ENCODE assay signal across 10 cellular contexts in genomic region chr3:1087066-1087555, GRCh38. TPM values are rescaled to one million over a fixed set of nuclear protein-coding genes. Genes with fewer than 3 reads are reported as not detected.
DNase-seq lines count a peak whose midpoint lies in the region; ATAC-seq and TF ChIP-seq lines count a peak whose summit lies in the region.
"Had no signal": no experiment of that assay in that cellular context is flagged by ENCODE, and none has a peak within 500 bp of the region (broad histone marks: within the 10 kb centered on the region; RNA-seq: fewer than 3 reads in every experiment).

No MANE protein-coding gene starts in this region.

- no peak overlapping the region for H4K5ac ChIP-seq in H9 (ENCODE audit: insufficient read length, low read depth, low read length)

- no peak overlapping the region for H4K8ac ChIP-seq in H9 (replicated peaks; ENCODE audit: insufficient read length, low read depth, low read length)

- H3K4me2 ChIP-seq in H9 (ENCODE audit: insufficient read depth, insufficient read length, low read length) = no peak overlapping the region

- no peak overlapping the region for H2AFZ ChIP-seq in H9 (ENCODE audit: low read length)

- H3K9me3 ChIP-seq in H9 (ENCODE audit: control insufficient read depth, low read depth, low read length) (no peaks in the 10 kb centered on the region), RWPE2 (ENCODE audit: severe bottlenecking) (peaks cover 5% of the 10 kb centered on the region), vagina (no peaks in the 10 kb centered on the region)
- H3K9me3 ChIP-seq: transverse colon had no signal

- peak; percentile 44; the same call in 2 of the 3 replicates for TF ChIP-seq CTCF in H9 (conservative IDR thresholded peaks at IDR 0.05)
- peak; percentile 48 for TF ChIP-seq CTCF in RWPE2 (IDR thresholded peaks at IDR 0.05; ENCODE audit: poor library complexity, severe bottlenecking)
- no peak for TF ChIP-seq CTCF in fibroblast of villous mesenchyme (IDR thresholded peaks at IDR 0.05; ENCODE audit: insufficient read depth, low read depth, low read length)
- peak; percentile 19 for TF ChIP-seq CTCF in progenitor cell of endocrine pancreas (IDR thresholded peaks at IDR 0.05; ENCODE audit: unreplicated experiment)
- no peak for TF ChIP-seq CTCF in GM13976 (IDR thresholded peaks at IDR 0.05; ENCODE audit: borderline replicate concordance, control extremely low read depth, extremely low read depth, insufficient read depth, missing control alignments)
- TF ChIP-seq CTCF in vagina (IDR thresholded peaks at IDR 0.05) = no peak

- no peak overlapping the region for H2BK15ac ChIP-seq in H9 (ENCODE audit: low read depth, low read length)

- no peak overlapping the region for H3K23ac ChIP-seq in H9 (ENCODE audit: insufficient read length, low read depth, low read length)

- no peaks in the 10 kb centered on the region for H3K27me3 ChIP-seq in H9 (ENCODE audit: insufficient read depth, low read length)
- H3K27me3 ChIP-seq in RWPE2 (ENCODE audit: insufficient read depth, poor library complexity, severe bottlenecking) = no peaks in the 10 kb centered on the region
- H3K27me3 ChIP-seq in vagina = no peaks in the 10 kb centered on the region
- H3K27me3 ChIP-seq: transverse colon had no signal

- H4K20me1 ChIP-seq in H9 (ENCODE audit: control insufficient read depth, insufficient read depth, insufficient read length) = no peaks in the 10 kb centered on the region

- no peaks in the 10 kb centered on the region for H3K79me1 ChIP-seq in H9 (ENCODE audit: insufficient read depth, low read depth, low read length, poor library complexity, severe bottlenecking)

- ATAC-seq in RWPE2 (ENCODE audit: low read depth) (peak; percentile 77), HG03175 (IDR thresholded peaks at IDR 0.05; ENCODE audit: unreplicated experiment) (no peak)

- no peak for TF ChIP-seq POLR2A in vagina (IDR thresholded peaks at IDR 0.05)

- H3K36me3 Mint-ChIP-seq in H9 (ENCODE audit: insufficient read depth in 1 of 3, low read depth in 3 of 3) (no peaks in the 10 kb centered on the region), progenitor cell of endocrine pancreas (ENCODE audit: insufficient read depth) (no peaks in the 10 kb centered on the region)

- no peak overlapping the region for H2BK120ac ChIP-seq in H9 (ENCODE audit: low read depth, low read length, poor library complexity, severe bottlenecking)

- no peak overlapping the region for H3K18ac ChIP-seq in H9 (ENCODE audit: insufficient read length, low read depth, low read length)

- no peak overlapping the region for H3T11ph ChIP-seq in H9 (ENCODE audit: low read length)

- no peak overlapping the region; a peak in 1 of 7 replicates for H3K27ac Mint-ChIP-seq in H9
- H3K27ac Mint-ChIP-seq in progenitor cell of endocrine pancreas = peak overlapping the region; percentile 7

- peaks cover under 1 to 2% of the 10 kb centered on the region in 2 experiments; a peak in 1 of 4 replicates for H3K4me1 Mint-ChIP-seq in H9
- H3K4me1 Mint-ChIP-seq in progenitor cell of endocrine pancreas (ENCODE audit: low read depth) = peaks cover 10% of the 10 kb centered on the region

- H3K23me2 ChIP-seq in H9 (ENCODE audit: insufficient read length, low read depth, low read length, poor library complexity, severe bottlenecking) = no peaks in the 10 kb centered on the region

- no peaks in the 10 kb centered on the region for H3K79me2 ChIP-seq in H9 (ENCODE audit: insufficient read depth, low read length)

- H3K4me1 ChIP-seq in H9 (ENCODE audit: insufficient read depth, low read length) (no peaks in the 10 kb centered on the region), RWPE2 (ENCODE audit: insufficient read depth, poor library complexity, severe bottlenecking) (peaks cover 6% of the 10 kb centered on the region), vagina (no peaks in the 10 kb centered on the region)
- H3K4me1 ChIP-seq: transverse colon had no signal

- H3K27ac ChIP-seq in H9 (ENCODE audit: insufficient read length, low read depth, low read length) (no peak overlapping the region), RWPE2 (ENCODE audit: poor library complexity, severe bottlenecking) (peak overlapping the region; percentile 35), vagina (no peak overlapping the region)
- H3K27ac ChIP-seq: transverse colon had no signal

- no peak overlapping the region for H3K4ac ChIP-seq in H9 (ENCODE audit: low read depth, low read length)

- no peak overlapping the region for H2BK12ac ChIP-seq in H9 (ENCODE audit: insufficient read length, low read depth, low read length)

- no peaks in the 10 kb centered on the region for H3K36me3 ChIP-seq in RWPE2 (ENCODE audit: low read depth)
- no peaks in the 10 kb centered on the region for H3K36me3 ChIP-seq in vagina
- H3K36me3 ChIP-seq: transverse colon had no signal

- H3K14ac ChIP-seq in H9 (ENCODE audit: insufficient read depth, low read length) = no peak overlapping the region

- in situ Hi-C loops in GM13976 (cut with MboI; ENCODE audit: low sequenced_read_pairs, unreplicated experiment) = no loop called here

- no peak for DNase-seq in H9
- DNase-seq in RWPE2 (ENCODE audit: low spot score) = no peak
- DNase-seq in fibroblast of villous mesenchyme (ENCODE audit: low read depth) = peak; percentile 80
- no peak for DNase-seq in progenitor cell of endocrine pancreas (ENCODE audit: low spot score, unreplicated experiment)
- DNase-seq in GM13976 (ENCODE audit: low spot score) = no peak
- DNase-seq in stimulated activated naive CD4-positive, alpha-beta T cell (lab: John Stamatoyannopoulos, UW) = no peak
- no peak for DNase-seq in vagina (ENCODE audit: extremely low spot score in 2 of 2)
- DNase-seq: NCI-H2081 treated with DMSO at 0.1 percent for 48 hours, transverse colon had no signal

- no CpG with 5 or more reads among the region's 3 CpGs for WGBS in H9 (ENCODE audit: extremely low coverage, insufficient read length, low lambda C conversion rate)

- no peak overlapping the region for H3K9ac ChIP-seq in H9 (ENCODE audit: extremely low read depth, insufficient read length, low read length)

- H2BK20ac ChIP-seq in H9 (ENCODE audit: low read depth, low read length, poor library complexity, severe bottlenecking) = no peak overlapping the region

- H3K4me3 Mint-ChIP-seq in H9 (no peak overlapping the region), progenitor cell of endocrine pancreas (ENCODE audit: low read depth) (peak overlapping the region; percentile 31)

- no peak overlapping the region for H4K91ac ChIP-seq in H9 (ENCODE audit: insufficient read length, low read depth, low read length)

- H2AK5ac ChIP-seq in H9 (ENCODE audit: insufficient read length, low read length) = no peak overlapping the region

- H3K9me3 Mint-ChIP-seq in H9 (no peaks in the 10 kb centered on the region), progenitor cell of endocrine pancreas (ENCODE audit: low read depth) (no peaks in the 10 kb centered on the region)

- H2BK5ac ChIP-seq in H9 (ENCODE audit: insufficient read length, low read length) = no peak overlapping the region

- intact Hi-C loops in vagina (cut with DNase I) = no loop called here

- H3K27me3 Mint-ChIP-seq in H9 (ENCODE audit: low read depth) = no peaks in the 10 kb centered on the region
- no peaks in the 10 kb centered on the region for H3K27me3 Mint-ChIP-seq in progenitor cell of endocrine pancreas

- no peak overlapping the region for H3K4me3 ChIP-seq in RWPE2 (ENCODE audit: severe bottlenecking)
- H3K4me3 ChIP-seq in fibroblast of villous mesenchyme (ENCODE audit: low read depth, low read length) = no peak overlapping the region
- H3K4me3 ChIP-seq in vagina = no peak overlapping the region
- H3K4me3 ChIP-seq: transverse colon had no signal

- no peak overlapping the region for H3K56ac ChIP-seq in H9 (ENCODE audit: insufficient read length, low read depth, low read length)

RNA-seq across cellular contexts. Expression of gene CNTN6, which starts 5.7 kb away (rescaled TPM):
- not detected in 2 replicates for total RNA-seq in H9 (2021)
- under 0.01 and 0.97 TPM in 2 replicates for total RNA-seq in fibroblast of villous mesenchyme
- 0.17 and 0.36 TPM in 2 replicates for total RNA-seq in progenitor cell of endocrine pancreas
- 0.98 TPM for total RNA-seq in vagina
- total RNA-seq: transverse colon had no signal

Comparison
In these comparisons a context has a peak if more than half of its experiments do, and no peak if none do; other contexts are left out.
1. CTCF ChIP-seq: peak in H9 (single experiment), RWPE2 (single experiment) and progenitor cell of endocrine pancreas (single experiment); none in fibroblast of villous mesenchyme (single experiment), GM13976 (single experiment) and vagina (0 of 3).